ENCODE assay signal across 9 cellular contexts in genomic region chr1:241424480-241424971, GRCh38.
DNase-seq lines count a peak whose midpoint lies in the region; ATAC-seq, FAIRE-seq and TF ChIP-seq lines count a peak whose summit lies in the region.
"Had no signal": no experiment of that assay in that cellular context is flagged by ENCODE, and none has a peak within 500 bp of the region (broad histone marks: within the 10 kb centered on the region; RNA-seq: fewer than 3 reads in every experiment).

No MANE protein-coding gene starts in this region.

- no peak for DNase-seq in cardiac muscle cell (ENCODE audit: low read depth in 1 of 2, low spot score in 1 of 2)
- DNase-seq in right atrium auricular region (ENCODE audit: low spot score) = no peak
- peak; percentile 62 for DNase-seq in kidney
- no peak for DNase-seq in upper lobe of right lung
- DNase-seq in NCI-H187 treated with DMSO at 0.1 percent for 48 hours (lab: John Stamatoyannopoulos, UW) = no peak
- DNase-seq in H54 (ENCODE audit: insufficient read length, low spot score) = no peak

- H3K4me1 ChIP-seq in cardiac muscle cell (ENCODE audit: low read depth) (no peaks in the 10 kb centered on the region), right atrium auricular region (peaks cover 0 to 10% of the 10 kb centered on the region in 2 donors), kidney (ENCODE audit: control insufficient read depth in 1 of 2, insufficient read depth in 1 of 2, low read depth in 1 of 2, low read length in 2 of 2) (no peaks in the 10 kb centered on the region), upper lobe of right lung (no peaks in the 10 kb centered on the region)

- peaks cover 45% of the 10 kb centered on the region for H3K27me3 Mint-ChIP-seq in activated T-helper 17 cell treated with anti-CD3 and anti-CD28 coated beads, Interleukin-2, amount 50 U/mL, for 72 hours

- H3K27ac Mint-ChIP-seq in activated T-helper 17 cell treated with anti-CD3 and anti-CD28 coated beads, Interleukin-2, amount 50 U/mL, for 72 hours = no peak overlapping the region

- H3K9ac ChIP-seq in kidney (ENCODE audit: low read length in 2 of 2) = no peak overlapping the region

- H3K36me3 ChIP-seq in cardiac muscle cell (no peaks in the 10 kb centered on the region), right atrium auricular region (no peaks in the 10 kb centered on the region), kidney (ENCODE audit: control insufficient read depth in 1 of 2, insufficient read depth in 2 of 2, low read length in 2 of 2) (no peaks in the 10 kb centered on the region), upper lobe of right lung (no peaks in the 10 kb centered on the region)

- peak overlapping the region; percentile 18 for H3K4me3 Mint-ChIP-seq in activated T-helper 17 cell treated with anti-CD3 and anti-CD28 coated beads, Interleukin-2, amount 50 U/mL, for 72 hours

- H3K36me3 Mint-ChIP-seq in activated T-helper 17 cell treated with anti-CD3 and anti-CD28 coated beads, Interleukin-2, amount 50 U/mL, for 72 hours (ENCODE audit: low read depth) = no peaks in the 10 kb centered on the region

- H3K4me1 Mint-ChIP-seq in activated T-helper 17 cell treated with anti-CD3 and anti-CD28 coated beads, Interleukin-2, amount 50 U/mL, for 72 hours = no peaks in the 10 kb centered on the region

- intact Hi-C loops in kidney (cut with DNase I) = no loop called here
- intact Hi-C loops in upper lobe of right lung (cut with DNase I) = no loop called here

- no peak for TF ChIP-seq POLR2A in H54 (IDR thresholded peaks at IDR 0.05; ENCODE audit: low read depth, low read length)

- no peak for ATAC-seq in activated T-helper 17 cell treated with anti-CD3 and anti-CD28 coated beads, Interleukin-2, amount 50 U/mL, for 72 hours (replicated peaks)
- ATAC-seq in upper lobe of right lung (peak; percentile 45), GM18873 (IDR thresholded peaks at IDR 0.05; ENCODE audit: low FRiP score, unreplicated experiment) (no peak)

- TF ChIP-seq CTCF in cardiac muscle cell (IDR thresholded peaks at IDR 0.05; ENCODE audit: low read depth, low read length) (no peak), right atrium auricular region (IDR thresholded peaks at IDR 0.05) (no peak), kidney (IDR thresholded peaks at IDR 0.05; ENCODE audit: borderline replicate concordance, extremely low read depth, insufficient read depth) (no peak), upper lobe of right lung (IDR thresholded peaks at IDR 0.05) (no peak)

- no peak overlapping the region for H3K27ac ChIP-seq in cardiac muscle cell
- H3K27ac ChIP-seq in right atrium auricular region = no peak overlapping the region
- H3K27ac ChIP-seq in kidney (ENCODE audit: low read depth in 2 of 2, low read length in 2 of 2) = no peak overlapping the region
- H3K27ac ChIP-seq in upper lobe of right lung = no peak overlapping the region
- H3K27ac ChIP-seq: C4-2B had no signal

- no peaks in the 10 kb centered on the region for H3K9me3 ChIP-seq in cardiac muscle cell (ENCODE audit: low read depth)
- no peaks in the 10 kb centered on the region for H3K9me3 ChIP-seq in right atrium auricular region
- H3K9me3 ChIP-seq in kidney (ENCODE audit: control insufficient read depth in 1 of 2, low read length in 2 of 2) = no peaks in the 10 kb centered on the region
- no peaks in the 10 kb centered on the region for H3K9me3 ChIP-seq in upper lobe of right lung

- no peak for FAIRE-seq in kidney (lab: Jason Lieb, UNC)
- FAIRE-seq in H54 (lab: Jason Lieb, UNC) = no peak

- H3K27me3 ChIP-seq in cardiac muscle cell (peaks cover 46% of the 10 kb centered on the region), right atrium auricular region (peaks cover 3 to 12% of the 10 kb centered on the region in 2 donors), upper lobe of right lung (peaks cover 16% of the 10 kb centered on the region)

- peak overlapping the region; percentile 54 for H3K4me3 ChIP-seq in cardiac muscle cell
- H3K4me3 ChIP-seq in right atrium auricular region = peak overlapping the region in 1 of 2 donors; percentile 45
- no peak overlapping the region for H3K4me3 ChIP-seq in kidney (ENCODE audit: low read length in 2 of 2)
- H3K4me3 ChIP-seq in upper lobe of right lung = peak overlapping the region; percentile 33

- H3K9me3 Mint-ChIP-seq in activated T-helper 17 cell treated with anti-CD3 and anti-CD28 coated beads, Interleukin-2, amount 50 U/mL, for 72 hours = peaks cover 3% of the 10 kb centered on the region

Comparison
In these comparisons a context has a peak if more than half of its experiments do, and no peak if none do; other contexts are left out.
1. H3K4me3 ChIP-seq: peak in cardiac muscle cell (single experiment) and upper lobe of right lung (single experiment); none in kidney (0 of 2).